Comparison of ENCODE assay signal across 1 cellular context in the genomic region with DNA sequence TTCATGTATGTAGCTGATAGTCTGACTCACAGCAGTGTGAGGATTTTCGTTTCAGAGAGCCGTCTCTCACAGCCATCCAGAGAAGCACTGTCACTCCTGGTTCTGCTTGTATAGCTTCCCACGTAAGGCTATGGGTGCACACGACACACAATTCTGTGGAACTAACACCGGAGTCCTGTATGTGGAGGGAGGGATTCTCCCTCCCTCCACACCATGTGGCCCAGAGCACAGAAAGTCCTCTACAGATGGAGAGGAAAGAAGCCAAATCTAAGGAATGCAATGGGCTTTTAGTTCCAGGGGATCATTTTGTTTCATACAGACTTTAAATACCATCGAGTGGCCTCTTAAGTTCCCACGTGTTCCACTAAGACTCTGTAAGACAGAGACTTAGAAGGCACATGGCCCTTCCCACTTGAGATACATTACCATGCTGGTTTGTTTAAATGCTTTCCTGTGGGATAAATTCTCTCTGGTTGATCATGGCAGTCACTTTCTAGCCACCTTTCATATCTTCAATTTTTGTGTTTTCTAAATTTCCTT.
TF ChIP-seq lines count a peak whose summit lies in the region.

No MANE protein-coding gene starts in this region.

TF ChIP-seq in GM23338, 12 proteins besides CTCF, POLR2A, EP300 and RAD21 (continued from another document):
- TF ChIP-seq, protein P1, sequence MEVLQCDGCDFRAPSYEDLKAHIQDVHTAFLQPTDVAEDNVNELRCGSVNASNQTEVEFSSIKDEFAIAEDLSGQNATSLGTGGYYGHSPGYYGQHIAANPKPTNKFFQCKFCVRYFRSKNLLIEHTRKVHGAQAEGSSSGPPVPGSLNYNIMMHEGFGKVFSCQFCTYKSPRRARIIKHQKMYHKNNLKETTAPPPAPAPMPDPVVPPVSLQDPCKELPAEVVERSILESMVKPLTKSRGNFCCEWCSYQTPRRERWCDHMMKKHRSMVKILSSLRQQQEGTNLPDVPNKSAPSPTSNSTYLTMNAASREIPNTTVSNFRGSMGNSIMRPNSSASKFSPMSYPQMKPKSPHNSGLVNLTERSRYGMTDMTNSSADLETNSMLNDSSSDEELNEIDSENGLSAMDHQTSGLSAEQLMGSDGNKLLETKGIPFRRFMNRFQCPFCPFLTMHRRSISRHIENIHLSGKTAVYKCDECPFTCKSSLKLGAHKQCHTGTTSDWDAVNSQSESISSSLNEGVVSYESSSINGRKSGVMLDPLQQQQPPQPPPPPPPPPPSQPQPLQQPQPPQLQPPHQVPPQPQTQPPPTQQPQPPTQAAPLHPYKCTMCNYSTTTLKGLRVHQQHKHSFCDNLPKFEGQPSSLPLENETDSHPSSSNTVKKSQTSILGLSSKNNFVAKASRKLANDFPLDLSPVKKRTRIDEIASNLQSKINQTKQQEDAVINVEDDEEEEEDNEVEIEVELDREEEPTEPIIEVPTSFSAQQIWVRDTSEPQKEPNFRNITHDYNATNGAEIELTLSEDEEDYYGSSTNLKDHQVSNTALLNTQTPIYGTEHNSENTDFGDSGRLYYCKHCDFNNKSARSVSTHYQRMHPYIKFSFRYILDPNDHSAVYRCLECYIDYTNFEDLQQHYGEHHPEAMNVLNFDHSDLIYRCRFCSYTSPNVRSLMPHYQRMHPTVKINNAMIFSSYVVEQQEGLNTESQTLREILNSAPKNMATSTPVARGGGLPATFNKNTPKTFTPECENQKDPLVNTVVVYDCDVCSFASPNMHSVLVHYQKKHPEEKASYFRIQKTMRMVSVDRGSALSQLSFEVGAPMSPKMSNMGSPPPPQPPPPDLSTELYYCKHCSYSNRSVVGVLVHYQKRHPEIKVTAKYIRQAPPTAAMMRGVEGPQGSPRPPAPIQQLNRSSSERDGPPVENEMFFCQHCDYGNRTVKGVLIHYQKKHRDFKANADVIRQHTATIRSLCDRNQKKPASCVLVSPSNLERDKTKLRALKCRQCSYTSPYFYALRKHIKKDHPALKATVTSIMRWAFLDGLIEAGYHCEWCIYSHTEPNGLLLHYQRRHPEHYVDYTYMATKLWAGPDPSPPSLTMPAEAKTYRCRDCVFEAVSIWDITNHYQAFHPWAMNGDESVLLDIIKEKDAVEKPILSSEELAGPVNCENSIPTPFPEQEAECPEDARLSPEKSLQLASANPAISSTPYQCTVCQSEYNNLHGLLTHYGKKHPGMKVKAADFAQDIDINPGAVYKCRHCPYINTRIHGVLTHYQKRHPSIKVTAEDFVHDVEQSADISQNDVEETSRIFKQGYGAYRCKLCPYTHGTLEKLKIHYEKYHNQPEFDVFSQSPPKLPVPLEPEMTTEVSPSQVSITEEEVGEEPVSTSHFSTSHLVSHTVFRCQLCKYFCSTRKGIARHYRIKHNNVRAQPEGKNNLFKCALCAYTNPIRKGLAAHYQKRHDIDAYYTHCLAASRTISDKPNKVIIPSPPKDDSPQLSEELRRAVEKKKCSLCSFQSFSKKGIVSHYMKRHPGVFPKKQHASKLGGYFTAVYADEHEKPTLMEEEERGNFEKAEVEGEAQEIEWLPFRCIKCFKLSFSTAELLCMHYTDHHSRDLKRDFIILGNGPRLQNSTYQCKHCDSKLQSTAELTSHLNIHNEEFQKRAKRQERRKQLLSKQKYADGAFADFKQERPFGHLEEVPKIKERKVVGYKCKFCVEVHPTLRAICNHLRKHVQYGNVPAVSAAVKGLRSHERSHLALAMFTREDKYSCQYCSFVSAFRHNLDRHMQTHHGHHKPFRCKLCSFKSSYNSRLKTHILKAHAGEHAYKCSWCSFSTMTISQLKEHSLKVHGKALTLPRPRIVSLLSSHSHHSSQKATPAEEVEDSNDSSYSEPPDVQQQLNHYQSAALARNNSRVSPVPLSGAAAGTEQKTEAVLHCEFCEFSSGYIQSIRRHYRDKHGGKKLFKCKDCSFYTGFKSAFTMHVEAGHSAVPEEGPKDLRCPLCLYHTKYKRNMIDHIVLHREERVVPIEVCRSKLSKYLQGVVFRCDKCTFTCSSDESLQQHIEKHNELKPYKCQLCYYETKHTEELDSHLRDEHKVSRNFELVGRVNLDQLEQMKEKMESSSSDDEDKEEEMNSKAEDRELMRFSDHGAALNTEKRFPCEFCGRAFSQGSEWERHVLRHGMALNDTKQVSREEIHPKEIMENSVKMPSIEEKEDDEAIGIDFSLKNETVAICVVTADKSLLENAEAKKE (CRISPR knock-in tag; IDR thresholded peaks at IDR 0.05), result no peak
- TF ChIP-seq, protein P2, sequence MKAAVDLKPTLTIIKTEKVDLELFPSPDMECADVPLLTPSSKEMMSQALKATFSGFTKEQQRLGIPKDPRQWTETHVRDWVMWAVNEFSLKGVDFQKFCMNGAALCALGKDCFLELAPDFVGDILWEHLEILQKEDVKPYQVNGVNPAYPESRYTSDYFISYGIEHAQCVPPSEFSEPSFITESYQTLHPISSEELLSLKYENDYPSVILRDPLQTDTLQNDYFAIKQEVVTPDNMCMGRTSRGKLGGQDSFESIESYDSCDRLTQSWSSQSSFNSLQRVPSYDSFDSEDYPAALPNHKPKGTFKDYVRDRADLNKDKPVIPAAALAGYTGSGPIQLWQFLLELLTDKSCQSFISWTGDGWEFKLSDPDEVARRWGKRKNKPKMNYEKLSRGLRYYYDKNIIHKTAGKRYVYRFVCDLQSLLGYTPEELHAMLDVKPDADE (IDR thresholded peaks at IDR 0.05), result no peak
- no peak for TF ChIP-seq CREB1 (CRISPR knock-in tag; IDR thresholded peaks at IDR 0.05; ENCODE audit: low read depth)
- TF ChIP-seq ZNF331 (CRISPR knock-in tag; IDR thresholded peaks at IDR 0.05; ENCODE audit: low read depth), result no peak
- no peak for TF ChIP-seq NANOG (IDR thresholded peaks at IDR 0.05; ENCODE audit: borderline replicate concordance)
- no peak for TF ChIP-seq JUNB (IDR thresholded peaks at IDR 0.05; ENCODE audit: unreplicated experiment)
TF ChIP-seq in GM23338: peak in this region for 0.
